8 cellular contexts compared by ENCODE assay signal in genomic region chr9:89318123-89319014, GRCh38. TPM values are rescaled to one million over a fixed set of nuclear protein-coding genes. Genes with fewer than 3 reads are reported as not detected.
DNase-seq lines count a peak whose midpoint lies in the region; ATAC-seq and TF ChIP-seq lines count a peak whose summit lies in the region.

SECISBP2 (plus strand) TSS chr9:89318500; CDS start chr9:89318577, 77 bp downstream.

- H3K27me3 ChIP-seq in osteoblast (ENCODE audit: insufficient read depth, low read length) (no peaks in the 10 kb centered on the region), thoracic aorta (replicated peaks; ENCODE audit: insufficient read depth) (no peaks in the 10 kb centered on the region)

- H3K9me3 Mint-ChIP-seq in activated naive CD8-positive, alpha-beta T cell (ENCODE audit: low read depth), result no peaks in the 10 kb centered on the region

- H2AFZ ChIP-seq in osteoblast (ENCODE audit: low read length), result peak within 1 kb of the TSS; percentile 59

- H3K27ac ChIP-seq in osteoblast (ENCODE audit: low read depth, low read length), result peak within 1 kb of the TSS; percentile 96
- peak within 1 kb of the TSS; percentile 98 to 99 for H3K27ac ChIP-seq in thoracic aorta

- peak within 1 kb of the TSS; percentile 99 for H3K27ac Mint-ChIP-seq in activated naive CD8-positive, alpha-beta T cell

- peaks cover 39% of the 10 kb centered on the region for H3K4me1 ChIP-seq in osteoblast (ENCODE audit: insufficient read depth, low read length)
- H3K4me1 ChIP-seq in thoracic aorta (ENCODE audit: control insufficient read depth in 1 of 2, low read depth in 2 of 2), result peaks cover 16 to 44% of the 10 kb centered on the region in 2 donors

- peaks cover 80% of the 10 kb centered on the region for H3K79me2 ChIP-seq in osteoblast (ENCODE audit: insufficient read depth, low read length)

- DNase-seq in GM12865 (ENCODE audit: low read depth) (peak; percentile 97), NCI-H1105 (lab: John Stamatoyannopoulos, UW) (peak; percentile 92), SKM-1 treated with dmso at 0.1 percent for 144 hours (lab: John Stamatoyannopoulos, UW; ENCODE audit: unreplicated experiment) (peak; percentile 57), glomerular visceral epithelial cell (ENCODE audit: extremely low spot score) (peak; percentile 97), osteoblast (ENCODE audit: insufficient read length, low spot score, missing footprints) (peak; percentile 95), thoracic aorta (ENCODE audit: low spot score) (peak; percentile 83)

- TF ChIP-seq CTCF in GM12865 (IDR thresholded peaks at IDR 0.05; ENCODE audit: insufficient read depth, low read depth, low read length, missing control alignments) (peak; percentile 61), osteoblast (IDR thresholded peaks at IDR 0.05; ENCODE audit: extremely low read depth, low read depth, low read length) (no peak), thoracic aorta (IDR thresholded peaks at IDR 0.05) (peak; percentile 63)

- H3K27me3 Mint-ChIP-seq in activated naive CD8-positive, alpha-beta T cell, result no peaks in the 10 kb centered on the region

- H4K20me1 ChIP-seq in osteoblast (ENCODE audit: insufficient read depth, low read length), result peaks cover 4% of the 10 kb centered on the region

- peak; percentile 93 for ATAC-seq in HG02642 (IDR thresholded peaks at IDR 0.05; ENCODE audit: poor library complexity, unreplicated experiment)
- ATAC-seq in thoracic aorta (ENCODE audit: insufficient number of reproducible peaks, low FRiP score, low read depth), result peak; percentile 93

- peaks cover 23% of the 10 kb centered on the region for H3K36me3 Mint-ChIP-seq in activated naive CD8-positive, alpha-beta T cell

- peak within 1 kb of the TSS; percentile 94 for H3K4me3 Mint-ChIP-seq in activated naive CD8-positive, alpha-beta T cell

- H3K9me3 ChIP-seq in osteoblast (ENCODE audit: low read depth, low read length), result no peaks in the 10 kb centered on the region
- H3K9me3 ChIP-seq in thoracic aorta, result no peaks in the 10 kb centered on the region

- peaks cover 73% of the 10 kb centered on the region for H3K4me1 Mint-ChIP-seq in activated naive CD8-positive, alpha-beta T cell (ENCODE audit: low read depth)

- H3K4me3 ChIP-seq in GM12865 (ENCODE audit: low read depth, low read length) (peak within 1 kb of the TSS; percentile 69), osteoblast (ENCODE audit: insufficient read depth, low read length) (peak within 1 kb of the TSS; percentile 78), thoracic aorta (peak within 1 kb of the TSS; percentile 85)

- H3K36me3 ChIP-seq in osteoblast (ENCODE audit: insufficient read depth, low read length) (peaks cover 22% of the 10 kb centered on the region), thoracic aorta (no peaks in the 10 kb centered on the region)

- H3K4me2 ChIP-seq in osteoblast (ENCODE audit: insufficient read depth, low read length), result peak within 1 kb of the TSS; percentile 85

RNA-seq across cellular contexts. Expression of gene SECISBP2, which starts in this region (rescaled TPM):
- 30.6 and 30.8 TPM in 2 replicates for total RNA-seq in osteoblast
- total RNA-seq in thoracic aorta, result 10 to 100 TPM; 37.2 to 91.5 TPM

Comparison
In these comparisons a context has a peak if more than half of its experiments do, and no peak if none do; other contexts are left out.
1. Peak in every context shown above with its lines: DNase-seq, ATAC-seq, H3K4me3 ChIP-seq and H3K27ac ChIP-seq.